Comparison of ENCODE assay signal across 11 cellular contexts in the genomic region with DNA sequence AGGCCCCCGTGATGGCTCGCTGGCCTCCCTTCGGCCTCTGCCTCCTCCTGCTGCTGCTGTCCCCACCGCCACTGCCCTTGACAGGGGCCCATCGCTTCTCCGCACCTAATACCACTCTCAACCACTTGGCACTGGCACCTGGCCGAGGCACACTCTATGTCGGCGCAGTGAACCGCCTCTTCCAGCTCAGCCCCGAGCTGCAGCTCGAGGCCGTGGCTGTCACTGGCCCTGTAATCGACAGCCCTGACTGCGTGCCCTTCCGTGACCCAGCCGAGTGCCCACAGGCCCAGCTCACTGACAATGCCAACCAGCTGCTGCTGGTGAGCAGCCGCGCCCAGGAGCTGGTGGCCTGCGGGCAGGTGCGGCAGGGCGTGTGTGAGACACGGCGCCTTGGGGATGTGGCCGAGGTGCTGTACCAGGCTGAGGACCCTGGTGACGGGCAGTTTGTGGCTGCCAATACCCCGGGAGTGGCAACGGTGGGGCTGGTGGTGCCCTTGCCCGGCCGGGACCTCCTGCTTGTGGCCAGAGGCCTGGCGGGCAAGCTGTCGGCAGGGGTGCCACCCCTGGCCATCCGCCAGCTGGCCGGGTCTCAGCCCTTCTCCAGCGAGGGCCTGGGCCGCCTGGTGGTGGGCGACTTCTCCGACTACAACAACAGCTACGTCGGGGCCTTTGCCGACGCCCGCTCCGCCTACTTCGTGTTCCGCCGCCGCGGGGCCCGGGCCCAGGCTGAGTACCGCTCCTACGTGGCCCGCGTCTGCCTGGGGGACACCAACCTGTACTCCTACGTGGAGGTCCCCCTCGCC. TPM values are rescaled to one million over a fixed set of nuclear protein-coding genes. Genes with fewer than 3 reads are reported as not detected.
DNase-seq lines count a peak whose midpoint lies in the region; ATAC-seq and TF ChIP-seq lines count a peak whose summit lies in the region.
"Had no signal": no experiment of that assay in that cellular context is flagged by ENCODE, and none has a peak within 500 bp of the region (broad histone marks: within the 10 kb centered on the region; RNA-seq: fewer than 3 reads in every experiment).

No MANE protein-coding gene starts in this region.

- peaks cover 17% of the 10 kb centered on the region for H3K4me1 Mint-ChIP-seq in stimulated activated naive CD8-positive, alpha-beta T cell treated with anti-CD3 and anti-CD28 coated beads, Interleukin-15, Interleukin-2, amounts not matched to agents 100 ng/mL and 50 ng/mL, for 24 hours (ENCODE audit: low read depth)
- H3K4me1 Mint-ChIP-seq in stimulated activated naive CD8-positive, alpha-beta T cell treated with anti-CD3 and anti-CD28 coated beads, Interleukin-15, amount 100 ng/mL, for 72 hours: peaks cover 31% of the 10 kb centered on the region

- H3K27me3 Mint-ChIP-seq in stimulated activated naive CD8-positive, alpha-beta T cell treated with anti-CD3 and anti-CD28 coated beads, Interleukin-15, Interleukin-2, amounts not matched to agents 100 ng/mL and 50 ng/mL, for 24 hours: no peaks in the 10 kb centered on the region
- no peaks in the 10 kb centered on the region for H3K27me3 Mint-ChIP-seq in stimulated activated naive CD8-positive, alpha-beta T cell treated with anti-CD3 and anti-CD28 coated beads, Interleukin-15, amount 100 ng/mL, for 72 hours

- peak overlapping the region; percentile 21 for H3K27ac Mint-ChIP-seq in stimulated activated naive CD8-positive, alpha-beta T cell treated with anti-CD3 and anti-CD28 coated beads, Interleukin-15, Interleukin-2, amounts not matched to agents 100 ng/mL and 50 ng/mL, for 24 hours
- H3K27ac Mint-ChIP-seq in stimulated activated naive CD8-positive, alpha-beta T cell treated with anti-CD3 and anti-CD28 coated beads, Interleukin-15, amount 100 ng/mL, for 72 hours: peak overlapping the region in 1 of 2 donors; percentile 93
- H3K27ac Mint-ChIP-seq: CD14-positive monocyte had no signal

- no peak for DNase-seq in stimulated activated naive CD8-positive, alpha-beta T cell treated with anti-CD3 and anti-CD28 coated beads, Interleukin-15, amount 100 ng/mL, for 72 hours
- DNase-seq in adrenal gland: peak; percentile 49 to 83 (median 77)
- DNase-seq in mucosa of descending colon: peak in 2 of 3 donors; percentile 13 to 48
- DNase-seq in foreskin fibroblast: no peak
- no peak for DNase-seq in effector CD8-positive, alpha-beta T cell (lab: John Stamatoyannopoulos, UW)
- no peak for DNase-seq in stimulated activated CD4-positive, alpha-beta T cell treated with anti-CD3 and anti-CD28 coated beads, Interleukin-12 subunit alpha, Interleukin-12 subunit beta, amount 100 ng/mL, for 4 hours
- no peak for DNase-seq in activated CD4-positive, alpha-beta T cell treated with anti-CD3 and anti-CD28 coated beads for 48 hours
- DNase-seq: kidney glomerular epithelial cell had no signal

- H3K4me1 ChIP-seq in adrenal gland (replicated peaks in 1 of 2): peaks cover 0 to 18% of the 10 kb centered on the region in 2 donors
- H3K4me1 ChIP-seq in mucosa of descending colon (ENCODE audit: low read depth): no peaks in the 10 kb centered on the region

- H3K27me3 ChIP-seq in adrenal gland: no peaks in the 10 kb centered on the region

- peak in 1 of 2 donors; percentile 34 for TF ChIP-seq POLR2A in adrenal gland (IDR thresholded peaks at IDR 0.05)

- WGBS in adrenal gland, 4 donors: 43 to 78% (median 66%) methylated on average over 6 to 56 of the region's 56 CpGs

- TF ChIP-seq CTCF in adrenal gland (IDR thresholded peaks at IDR 0.05) (peak in 4 of 6 experiments; percentile 17 to 36 (median 20)), mucosa of descending colon (IDR thresholded peaks at IDR 0.05) (no peak), foreskin fibroblast (IDR thresholded peaks at IDR 0.05; ENCODE audit: low read depth, low read length) (no peak)

- no peaks in the 10 kb centered on the region for H3K9me3 Mint-ChIP-seq in stimulated activated naive CD8-positive, alpha-beta T cell treated with anti-CD3 and anti-CD28 coated beads, Interleukin-15, Interleukin-2, amounts not matched to agents 100 ng/mL and 50 ng/mL, for 24 hours
- no peaks in the 10 kb centered on the region for H3K9me3 Mint-ChIP-seq in stimulated activated naive CD8-positive, alpha-beta T cell treated with anti-CD3 and anti-CD28 coated beads, Interleukin-15, amount 100 ng/mL, for 72 hours

- H3K4me3 ChIP-seq in adrenal gland: no peak overlapping the region
- no peak overlapping the region for H3K4me3 ChIP-seq in mucosa of descending colon
- no peak overlapping the region for H3K4me3 ChIP-seq in foreskin fibroblast (ENCODE audit: low read depth in 1 of 2, low read length in 2 of 2)

- no peak for ATAC-seq in stimulated activated naive CD8-positive, alpha-beta T cell treated with anti-CD3 and anti-CD28 coated beads, Interleukin-15, amount 100 ng/mL, for 72 hours
- peak; percentile 2 for ATAC-seq in mucosa of descending colon

- no peak overlapping the region for H3K4me3 Mint-ChIP-seq in stimulated activated naive CD8-positive, alpha-beta T cell treated with anti-CD3 and anti-CD28 coated beads, Interleukin-15, Interleukin-2, amounts not matched to agents 100 ng/mL and 50 ng/mL, for 24 hours
- H3K4me3 Mint-ChIP-seq in stimulated activated naive CD8-positive, alpha-beta T cell treated with anti-CD3 and anti-CD28 coated beads, Interleukin-15, amount 100 ng/mL, for 72 hours: peak overlapping the region in 1 of 2 donors; percentile 83

- no peaks in the 10 kb centered on the region for H3K9me3 ChIP-seq in adrenal gland (replicated peaks in 1 of 3)
- no peaks in the 10 kb centered on the region for H3K9me3 ChIP-seq in mucosa of descending colon

- intact Hi-C loops in adrenal gland (cut with DNase I) (loop anchor here in 1 of 2 donors (5.0 kb wide), 1 partner anchor 190 kb away; no protein-coding TSS in a partner anchor), mucosa of descending colon (cut with DNase I, micrococcal nuclease) (loop anchor here in 1 of 2 donors (10.0 kb wide), 1 partner anchor 188 kb away; no protein-coding TSS in a partner anchor)

- H3K36me3 Mint-ChIP-seq in stimulated activated naive CD8-positive, alpha-beta T cell treated with anti-CD3 and anti-CD28 coated beads, Interleukin-15, Interleukin-2, amounts not matched to agents 100 ng/mL and 50 ng/mL, for 24 hours (ENCODE audit: low read depth): no peaks in the 10 kb centered on the region
- H3K36me3 Mint-ChIP-seq: CD14-positive monocyte had no signal

- H3K36me3 ChIP-seq in adrenal gland (replicated peaks in 1 of 2): peaks cover 0 to 10% of the 10 kb centered on the region in 2 donors
- H3K36me3 ChIP-seq in mucosa of descending colon (ENCODE audit: low read depth): no peaks in the 10 kb centered on the region

- H3K27ac ChIP-seq in adrenal gland: peak overlapping the region; percentile 21 to 87 (median 75)
- H3K27ac ChIP-seq: KMS-11 had no signal

RNA-seq across cellular contexts. Expression of a gene that starts 3.0 kb away (rescaled TPM):
- 100 to 1,000 TPM in 1 of 8 donors, 10 to 100 TPM in 7; 31.2 to 103 (median 41.4) TPM for total RNA-seq in adrenal gland
- 100 to 1,000 TPM in 1 of 3 donors, 10 to 100 TPM in 2; 21.7 to 119 (median 87.3) TPM for polyA plus RNA-seq in adrenal gland
- total RNA-seq in mucosa of descending colon: 10 to 100 TPM in 1 of 3 donors, 1 to 10 TPM in 2; 3.0 to 44.9 (median 3.3) TPM
- polyA plus RNA-seq: CD14-positive monocyte had no signal

RNA-seq across cellular contexts. Expression of a gene that starts 13.8 kb away (rescaled TPM):
- total RNA-seq in adrenal gland (1 to 10 TPM in 4 of 8 donors, under 1 TPM in 3, not detected in 1; 0.14 to 2.9 (median 1.2) TPM), mucosa of descending colon (1 to 10 TPM in 2 of 3 donors, under 1 TPM in 1; 0.55 to 4.6 (median 1.0) TPM)
- polyA plus RNA-seq in adrenal gland: 10 to 100 TPM in 1 of 3 donors, 1 to 10 TPM in 1, under 1 TPM in 1; 0.31 to 20.5 (median 4.9) TPM
- polyA plus RNA-seq: CD14-positive monocyte had no signal

RNA-seq across cellular contexts. Expression of a gene that starts 27.1 kb away (rescaled TPM):
- total RNA-seq in adrenal gland (100 to 1,000 TPM in 2 of 8 donors, 10 to 100 TPM in 6; 75.8 to 144 (median 85.2) TPM), mucosa of descending colon (10 to 100 TPM; 57.8 to 89.9 (median 79.3) TPM)
- 100 to 1,000 TPM in 2 of 3 donors, 10 to 100 TPM in 1; 73.9 to 112 (median 111) TPM for polyA plus RNA-seq in adrenal gland

RNA-seq across cellular contexts. Expression of a gene that starts 27.4 kb away (rescaled TPM):
- total RNA-seq in adrenal gland (100 to 1,000 TPM; 162 to 609 (median 339) TPM), mucosa of descending colon (100 to 1,000 TPM; 129 to 297 (median 174) TPM)
- 1,000 to 10,000 TPM in 1 of 3 donors, 100 to 1,000 TPM in 2; 195 to 1,349 (median 921) TPM for polyA plus RNA-seq in adrenal gland

RNA-seq across cellular contexts. Expression of a gene that starts 42.4 kb away (rescaled TPM):
- 10 to 100 TPM; 36.5 to 78.0 (median 53.4) TPM for total RNA-seq in adrenal gland
- polyA plus RNA-seq in adrenal gland: 10 to 100 TPM; 29.7 to 58.6 (median 42.3) TPM
- 10 to 100 TPM; 13.0 to 27.3 (median 13.0) TPM for total RNA-seq in mucosa of descending colon

Comparison
In these comparisons a context has a peak if more than half of its experiments do, and no peak if none do; other contexts are left out.
1. DNase-seq: peak in adrenal gland (7 of 7) and mucosa of descending colon (2 of 3); none in stimulated activated naive CD8-positive, alpha-beta T cell treated with anti-CD3 and anti-CD28 coated beads, Interleukin-15, amount 100 ng/mL, for 72 hours (0 of 2), foreskin fibroblast (0 of 2), effector CD8-positive, alpha-beta T cell (single experiment), stimulated activated CD4-positive, alpha-beta T cell treated with anti-CD3 and anti-CD28 coated beads, Interleukin-12 subunit alpha, Interleukin-12 subunit beta, amount 100 ng/mL, for 4 hours (single experiment) and activated CD4-positive, alpha-beta T cell treated with anti-CD3 and anti-CD28 coated beads for 48 hours (single experiment).
2. CTCF ChIP-seq: peak in adrenal gland (4 of 6); none in mucosa of descending colon (single experiment) and foreskin fibroblast (single experiment).